14 cellular contexts compared by ENCODE assay signal in the genomic region with DNA sequence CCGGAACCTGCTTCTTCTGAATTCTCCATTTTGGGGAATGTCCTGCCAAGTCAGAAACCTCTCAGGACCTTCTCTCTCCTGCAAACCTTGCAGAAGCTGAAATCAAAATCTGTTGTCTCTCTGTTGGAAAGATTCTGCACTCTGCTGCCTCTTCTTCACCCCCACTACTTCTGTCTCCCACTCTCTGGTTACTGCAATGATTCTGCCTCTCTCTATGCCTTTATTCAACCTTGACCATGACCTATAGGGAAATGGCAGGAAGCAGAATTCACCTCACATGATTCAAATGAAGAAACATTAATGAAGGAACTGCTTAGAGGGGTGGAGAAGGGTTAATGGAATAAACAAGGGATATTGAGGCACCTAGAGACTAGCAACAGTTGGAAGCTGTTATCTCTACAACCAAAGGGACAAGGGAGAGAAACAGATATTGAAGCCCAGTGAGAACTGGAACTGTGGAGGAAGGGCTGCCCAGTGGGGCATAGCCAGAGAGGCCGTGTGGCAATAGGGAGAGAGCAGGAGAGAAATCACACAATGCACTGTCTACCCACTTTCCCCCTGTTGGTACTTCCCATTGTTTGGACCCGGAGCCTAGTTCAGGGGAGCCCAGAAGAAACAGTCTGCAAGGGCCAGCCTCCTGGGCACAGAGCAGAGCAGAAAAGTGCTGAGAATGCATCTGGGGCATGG.
A peak's percentile ranks its signal among the peaks of the same experiment; 100 is the strongest.
DNase-seq lines count a peak whose midpoint lies in the region; ATAC-seq, FAIRE-seq and TF ChIP-seq lines count a peak whose summit lies in the region.
"Had no signal": no experiment of that assay in that cellular context is flagged by ENCODE, and none has a peak within 500 bp of the region (broad histone marks: within the 10 kb centered on the region; RNA-seq: fewer than 3 reads in every experiment).

No MANE protein-coding gene starts in this region.

- H3K36me3 ChIP-seq in H1 (ENCODE audit: control insufficient read depth in 2 of 4, insufficient read depth in 4 of 4, low read length in 3 of 4), result no peaks in the 10 kb centered on the region

- no peak for DNase-seq in activated naive CD8-positive, alpha-beta T cell treated with anti-CD3 and anti-CD28 coated beads for 36 hours
- DNase-seq in H1 (ENCODE audit: low read depth in 1 of 2, low spot score in 2 of 2) (no peak), renal cortical epithelial cell (ENCODE audit: low read depth) (peak; percentile 33), activated gamma-delta T cell treated with Interleukin-2 at 50 U/mL for 16 hours (no peak), sciatic nerve (ENCODE audit: low spot score) (no peak)
- no peak for DNase-seq in activated CD8-positive, alpha-beta memory T cell treated with anti-CD3 and anti-CD28 coated beads, Interleukin-2, amount 50 U/mL, for 4 hours
- DNase-seq: GDM1, KBM-7, NCI-H1436, NCI-H2029 had no signal

- H4K8ac ChIP-seq in H1 (ENCODE audit: extremely low read depth, insufficient read depth, low read length), result no peak overlapping the region

- H4K5ac ChIP-seq in H1 (ENCODE audit: insufficient read length, low read depth, low read length), result no peak overlapping the region

- peaks cover 43% of the 10 kb centered on the region for H3K4me1 Mint-ChIP-seq in activated naive CD8-positive, alpha-beta T cell (ENCODE audit: low read depth)
- H3K4me1 Mint-ChIP-seq in activated naive CD8-positive, alpha-beta T cell treated with anti-CD3 and anti-CD28 coated beads for 36 hours, result peaks cover 39% of the 10 kb centered on the region

- 0 out of 2 replicates have a peak overlapping the region, but pooled peaks have one; percentile 28 for H2AFZ ChIP-seq in H1 (ENCODE audit: low read length)
- H2AFZ ChIP-seq: GM23338 had no signal

- H3K79me2 ChIP-seq in H1 (ENCODE audit: control insufficient read depth in 1 of 2, insufficient read depth in 2 of 2, low read length in 2 of 2), result no peaks in the 10 kb centered on the region

- H3K27me3 Mint-ChIP-seq in activated naive CD8-positive, alpha-beta T cell, result no peaks in the 10 kb centered on the region
- no peaks in the 10 kb centered on the region for H3K27me3 Mint-ChIP-seq in activated naive CD8-positive, alpha-beta T cell treated with anti-CD3 and anti-CD28 coated beads for 36 hours

- POLR2A ChIA-PET in H1 (lab: Charles Lee; ENCODE audit: partially characterized antibody), result interaction anchor here (1.0 kb wide), 1 partner anchor 15 kb away, joined by 3 read pairs; no protein-coding TSS in a partner anchor

- H2BK12ac ChIP-seq in H1 (ENCODE audit: low read depth, low read length), result no peak overlapping the region

- H3K9me3 ChIP-seq in H1 (ENCODE audit: insufficient read depth in 2 of 2, low read depth in 1 of 2, low read length in 1 of 2), result no peaks in the 10 kb centered on the region

- no peak for TF ChIP-seq RAD21 in H1 (IDR thresholded peaks at IDR 0.05 in 1 of 2, conservative IDR thresholded peaks at IDR 0.05 in 1 of 2; ENCODE audit: low read depth in 2 of 2, low read length in 2 of 2)

- CTCF ChIA-PET in H1 (lab: Charles Lee; ENCODE audit: partially characterized antibody), result no interaction called here

- H2BK120ac ChIP-seq in H1 (replicated peaks; ENCODE audit: low read depth, low read length), result no peak overlapping the region

- intact Hi-C loops in sciatic nerve (cut with DNase I), result no loop called here

- H2BK15ac ChIP-seq in H1 (ENCODE audit: low read length), result no peak overlapping the region

- H4K91ac ChIP-seq in H1 (replicated peaks; ENCODE audit: insufficient read length, low read length), result no peak overlapping the region

- H3K9me3 Mint-ChIP-seq in activated naive CD8-positive, alpha-beta T cell (ENCODE audit: low read depth), result no peaks in the 10 kb centered on the region
- no peaks in the 10 kb centered on the region for H3K9me3 Mint-ChIP-seq in activated naive CD8-positive, alpha-beta T cell treated with anti-CD3 and anti-CD28 coated beads for 36 hours
- H3K9me3 Mint-ChIP-seq: GM23338 had no signal

- ATAC-seq in sciatic nerve (no peak), HG03135 (IDR thresholded peaks at IDR 0.05; ENCODE audit: unreplicated experiment) (no peak)
- ATAC-seq: GM12878, GM23338 had no signal

- no peak for FAIRE-seq in H1 (lab: Jason Lieb, UNC)
- FAIRE-seq: GM12878 had no signal

- H3K18ac ChIP-seq in H1 (ENCODE audit: extremely low read depth, low read length), result no peak overlapping the region

- H3K4me2 ChIP-seq in H1 (ENCODE audit: insufficient read depth in 1 of 2, low read depth in 2 of 2, low read length in 2 of 2), result no peak overlapping the region
- H3K4me2 ChIP-seq: GM23338 had no signal

- no peak overlapping the region for H3K23ac ChIP-seq in H1 (ENCODE audit: insufficient read length)

- H3K23me2 ChIP-seq in H1 (ENCODE audit: low read depth, low read length), result no peaks in the 10 kb centered on the region; the same call in 1 of the 2 replicates

- no peaks in the 10 kb centered on the region for H4K20me1 ChIP-seq in H1 (replicated peaks in 1 of 2; ENCODE audit: control insufficient read depth in 1 of 2, insufficient read depth in 2 of 2, low read length in 2 of 2)

- peaks cover 0 to 2% (median 0%) of the 10 kb centered on the region in 4 experiments; a peak in 1 of 7 replicates for H3K27me3 ChIP-seq in H1 (replicated peaks in 1 of 4; ENCODE audit: control insufficient read depth in 3 of 4, extremely low read depth in 1 of 4, insufficient read depth in 3 of 4, low read length in 3 of 4)

- H3K27ac ChIP-seq in H1 (ENCODE audit: low read depth, low read length), result no peak overlapping the region

- TF ChIP-seq POLR2A in H1 (IDR thresholded peaks at IDR 0.05; ENCODE audit: control extremely low read depth in 1 of 2, low read depth in 2 of 2, low read length in 2 of 2), result no peak

- H3K79me1 ChIP-seq in H1 (ENCODE audit: low read depth, low read length), result no peaks in the 10 kb centered on the region

- no peak for TF ChIP-seq CTCF in H1 (IDR thresholded peaks at IDR 0.05; ENCODE audit: control extremely low read depth in 1 of 3, insufficient read depth in 1 of 3, low read depth in 1 of 3, low read length in 3 of 3)

- no peak overlapping the region for H3K14ac ChIP-seq in H1 (ENCODE audit: insufficient read length)

- H2BK20ac ChIP-seq in H1 (ENCODE audit: low read length), result no peak overlapping the region

- H3K4me3 ChIP-seq in H1 (ENCODE audit: extremely low read depth in 1 of 4, insufficient read depth in 2 of 4, low read depth in 3 of 4, low read length in 4 of 4), result no peak overlapping the region
- H3K4me3 ChIP-seq: GM12878, GM23338 had no signal

- H3K56ac ChIP-seq in H1 (replicated peaks; ENCODE audit: insufficient read length, low read depth, low read length), result no peak overlapping the region

- no peak overlapping the region for H2AK5ac ChIP-seq in H1 (ENCODE audit: low read depth, low read length)

- no peak overlapping the region for H3K4me3 Mint-ChIP-seq in activated naive CD8-positive, alpha-beta T cell
- no peak overlapping the region for H3K4me3 Mint-ChIP-seq in activated naive CD8-positive, alpha-beta T cell treated with anti-CD3 and anti-CD28 coated beads for 36 hours
- H3K4me3 Mint-ChIP-seq: GM23338 had no signal

- 95% methylated on average over 3 of the region's 3 CpGs; no CpG with 5 or more reads in 1 of the 2 experiments for WGBS in H1 (ENCODE audit: extremely low coverage in 1 of 2, insufficient coverage in 1 of 2, insufficient read length in 1 of 2, insufficient replicate concordance in 2 of 2, low coverage in 1 of 2, low lambda C conversion rate in 2 of 2, missing lambda C conversion rate in 1 of 2), 2 experiments

- TF ChIP-seq EP300 in H1 (IDR thresholded peaks at IDR 0.05; ENCODE audit: borderline replicate concordance in 1 of 2, low read depth in 2 of 2, low read length in 2 of 2), result no peak

- H3K36me3 Mint-ChIP-seq in activated naive CD8-positive, alpha-beta T cell, result no peaks in the 10 kb centered on the region
- H3K36me3 Mint-ChIP-seq in activated naive CD8-positive, alpha-beta T cell treated with anti-CD3 and anti-CD28 coated beads for 36 hours, result no peaks in the 10 kb centered on the region

- no peak overlapping the region for H3K4ac ChIP-seq in H1 (replicated peaks; ENCODE audit: insufficient read length, low read depth, low read length)

- H2BK5ac ChIP-seq in H1 (ENCODE audit: low read depth, low read length), result no peak overlapping the region; the same call in 1 of the 2 replicates

- no peak overlapping the region for H3K9ac ChIP-seq in H1 (replicated peaks in 1 of 4; ENCODE audit: extremely low read depth in 1 of 4, low read depth in 3 of 4, low read length in 3 of 4)

- H3K27ac Mint-ChIP-seq in activated naive CD8-positive, alpha-beta T cell, result peak overlapping the region; percentile 7
- no peak overlapping the region for H3K27ac Mint-ChIP-seq in activated naive CD8-positive, alpha-beta T cell treated with anti-CD3 and anti-CD28 coated beads for 36 hours
- H3K27ac Mint-ChIP-seq: GM23338 had no signal

- peaks cover 0 to 10% (median 5%) of the 10 kb centered on the region in 4 experiments; a peak in 3 of 7 replicates for H3K4me1 ChIP-seq in H1 (replicated peaks in 1 of 4; ENCODE audit: control insufficient read depth in 3 of 4, insufficient read depth in 4 of 4, low read length in 3 of 4)

TF ChIP-seq in H1, 55 proteins besides CTCF, POLR2A, EP300 and RAD21:
- TF ChIP-seq BCL11A (IDR thresholded peaks at IDR 0.05; ENCODE audit: low read depth in 2 of 2, low read length in 2 of 2) (no peak), NANOG (IDR thresholded peaks at IDR 0.05; ENCODE audit: insufficient read depth, low read depth, low read length, poor library complexity, severe bottlenecking) (no peak), SP4 (IDR thresholded peaks at IDR 0.05; ENCODE audit: low read length) (no peak), RBBP5 (IDR thresholded peaks at IDR 0.05; ENCODE audit: borderline replicate concordance, low read depth, low read length) (no peak), GABPA (IDR thresholded peaks at IDR 0.05; ENCODE audit: borderline replicate concordance, insufficient read depth, low read length) (no peak), JUN (IDR thresholded peaks at IDR 0.05; ENCODE audit: low read depth, low read length) (no peak), EZH2 (IDR thresholded peaks at IDR 0.05; ENCODE audit: low read depth, low read length, severe bottlenecking) (no peak)
- TF ChIP-seq, protein P1, sequence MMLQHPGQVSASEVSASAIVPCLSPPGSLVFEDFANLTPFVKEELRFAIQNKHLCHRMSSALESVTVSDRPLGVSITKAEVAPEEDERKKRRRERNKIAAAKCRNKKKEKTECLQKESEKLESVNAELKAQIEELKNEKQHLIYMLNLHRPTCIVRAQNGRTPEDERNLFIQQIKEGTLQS (IDR thresholded peaks at IDR 0.05; ENCODE audit: insufficient read depth, low read depth, low read length), result no peak
